25 cellular contexts compared by ENCODE assay signal in the genomic region with DNA sequence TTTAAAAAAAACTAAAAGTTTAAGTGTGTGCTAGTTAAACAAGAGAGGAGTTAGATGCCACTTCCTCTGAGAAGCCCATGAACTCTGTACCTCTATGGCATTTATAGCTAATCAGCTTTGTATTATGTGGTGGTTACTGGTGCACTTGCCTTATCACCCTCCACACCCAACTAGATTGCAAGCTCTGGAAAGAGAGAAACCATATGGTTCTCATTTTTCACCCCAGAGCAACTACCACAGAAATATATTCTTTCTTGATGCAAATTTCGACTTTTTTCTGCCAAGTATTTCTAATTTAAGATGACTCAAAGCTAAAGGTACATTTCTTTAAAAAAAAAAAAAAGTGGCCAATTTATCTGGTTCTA. TPM values are rescaled to one million over a fixed set of nuclear protein-coding genes. Genes with fewer than 3 reads are reported as not detected.
DNase-seq lines count a peak whose midpoint lies in the region; ATAC-seq and TF ChIP-seq lines count a peak whose summit lies in the region.
"Had no signal": no experiment of that assay in that cellular context is flagged by ENCODE, and none has a peak within 500 bp of the region (broad histone marks: within the 10 kb centered on the region; RNA-seq: fewer than 3 reads in every experiment).

No MANE protein-coding gene starts in this region.

- peaks cover 5% of the 10 kb centered on the region for H3K9me3 Mint-ChIP-seq in activated CD4-positive, alpha-beta memory T cell treated with anti-CD3 and anti-CD28 coated beads, Interleukin-2, amount 10 ng/mL, durations not matched to agents 7 days and 5 days
- H3K9me3 Mint-ChIP-seq: natural killer cell treated with Interleukin-12 subunit alpha and Interleukin-12 subunit beta and Interleukin-15 and Interleukin-18, amount 100 ng/mL, for 72 hours had no signal

- H3K36me3 Mint-ChIP-seq in activated CD4-positive, alpha-beta memory T cell treated with anti-CD3 and anti-CD28 coated beads, Interleukin-2, amount 10 ng/mL, durations not matched to agents 7 days and 5 days (ENCODE audit: low read depth) = peaks cover 3% of the 10 kb centered on the region
- H3K36me3 Mint-ChIP-seq: natural killer cell treated with Interleukin-12 subunit alpha and Interleukin-12 subunit beta and Interleukin-15 and Interleukin-18, amount 100 ng/mL, for 72 hours had no signal

- in situ Hi-C loops in astrocyte of the cerebellum (cut with HindIII; ENCODE audit: low sequenced_read_pairs) = no loop called here

- no peaks in the 10 kb centered on the region for H3K27me3 Mint-ChIP-seq in activated CD4-positive, alpha-beta memory T cell treated with anti-CD3 and anti-CD28 coated beads, Interleukin-2, amount 10 ng/mL, durations not matched to agents 7 days and 5 days

- TF ChIP-seq CTCF in astrocyte of the cerebellum (IDR thresholded peaks at IDR 0.05; ENCODE audit: low read depth, low read length, missing control alignments) (no peak), foreskin fibroblast (IDR thresholded peaks at IDR 0.05; ENCODE audit: low read depth, low read length) (no peak), stomach (IDR thresholded peaks at IDR 0.05) (no peak)

- H3K4me3 ChIP-seq in astrocyte of the cerebellum (ENCODE audit: low read depth, low read length) = no peak overlapping the region
- H3K4me3 ChIP-seq in foreskin fibroblast (ENCODE audit: low read depth in 1 of 2, low read length in 2 of 2) = no peak overlapping the region
- no peak overlapping the region for H3K4me3 ChIP-seq in stomach
- H3K4me3 ChIP-seq: breast epithelium, smooth muscle cell, tibial nerve had no signal

- H3K27ac Mint-ChIP-seq in activated CD4-positive, alpha-beta memory T cell treated with anti-CD3 and anti-CD28 coated beads, Interleukin-2, amount 10 ng/mL, durations not matched to agents 7 days and 5 days = no peak overlapping the region
- H3K27ac Mint-ChIP-seq: activated naive CD4-positive, alpha-beta T cell treated with anti-CD3 and anti-CD28 coated beads for 36 hours; natural killer cell treated with Interleukin-12 subunit alpha and Interleukin-12 subunit beta and Interleukin-15 and Interleukin-18, amount 100 ng/mL, for 72 hours had no signal

- WGBS in stomach, 5 donors = 36 to 53% (median 45%) methylated on average over 1 of the region's 1 CpG

- H3K9me3 ChIP-seq in stomach = no peaks in the 10 kb centered on the region
- H3K9me3 ChIP-seq: BE2C, tibial nerve had no signal

- POLR2A ChIA-PET in activated CD4-positive, alpha-beta memory T cell treated with anti-CD3 and anti-CD28 coated beads, Interleukin-2, amount 10 ng/mL, durations not matched to agents 7 days and 5 days (lab: Charles Lee) = no interaction called here

- no peaks in the 10 kb centered on the region for H3K36me3 ChIP-seq in stomach
- H3K36me3 ChIP-seq: BE2C, breast epithelium, tibial nerve had no signal

- H3K4me3 Mint-ChIP-seq in activated CD4-positive, alpha-beta memory T cell treated with anti-CD3 and anti-CD28 coated beads, Interleukin-2, amount 10 ng/mL, durations not matched to agents 7 days and 5 days = no peak overlapping the region
- H3K4me3 Mint-ChIP-seq: activated naive CD4-positive, alpha-beta T cell treated with anti-CD3 and anti-CD28 coated beads for 36 hours; natural killer cell treated with Interleukin-12 subunit alpha and Interleukin-12 subunit beta and Interleukin-15 and Interleukin-18, amount 100 ng/mL, for 72 hours had no signal

- TF ChIP-seq EP300 in stomach (IDR thresholded peaks at IDR 0.05) = no peak

- intact Hi-C loops in stomach (cut with DNase I; ENCODE audit: low total_unique reads) = no loop called here

- H3K4me1 ChIP-seq in stomach = peaks cover 0 to 18% (median 5%) of the 10 kb centered on the region in 4 donors
- H3K4me1 ChIP-seq: BE2C, breast epithelium, tibial nerve had no signal

- CTCF ChIA-PET in activated CD4-positive, alpha-beta memory T cell treated with anti-CD3 and anti-CD28 coated beads, Interleukin-2, amount 10 ng/mL, durations not matched to agents 7 days and 5 days (lab: Charles Lee) = no interaction called here

- H3K27ac ChIP-seq in stomach = peak overlapping the region in 4 of 5 donors; percentile 1 to 63 (median 61)
- H3K27ac ChIP-seq: breast epithelium, tibial nerve had no signal

- no peak for TF ChIP-seq POLR2A in stomach (IDR thresholded peaks at IDR 0.05)

- no peak for ATAC-seq in GM21825 (IDR thresholded peaks at IDR 0.05; ENCODE audit: unreplicated experiment)
- ATAC-seq: natural killer cell treated with Interleukin-12 subunit alpha and Interleukin-12 subunit beta and Interleukin-15 and Interleukin-18, amount 100 ng/mL, for 72 hours; PC-3 had no signal

- no peaks in the 10 kb centered on the region for H3K27me3 ChIP-seq in stomach
- H3K27me3 ChIP-seq: BE2C, breast epithelium, tibial nerve had no signal

- no peaks in the 10 kb centered on the region for H3K4me1 Mint-ChIP-seq in activated CD4-positive, alpha-beta memory T cell treated with anti-CD3 and anti-CD28 coated beads, Interleukin-2, amount 10 ng/mL, durations not matched to agents 7 days and 5 days

- DNase-seq in OCI-M1 (lab: John Stamatoyannopoulos, UW) (peak; percentile 40), astrocyte of the cerebellum (ENCODE audit: low read depth) (peak; percentile 53), foreskin fibroblast (peak; percentile 21 to 70), stomach (no peak), NCI-H2227 (lab: John Stamatoyannopoulos, UW; ENCODE audit: unreplicated experiment) (no peak)
- no peak for DNase-seq in activated CD4-positive, alpha-beta memory T cell treated with anti-CD3 and anti-CD28 coated beads, Interleukin-2, amount 10 ng/mL, durations not matched to agents 7 days and 5 days
- DNase-seq: ACHN; activated CD4-positive, CD25-positive, alpha-beta regulatory T cell; activated naive CD4-positive, alpha-beta T cell treated with anti-CD3 and anti-CD28 coated beads for 36 hours; BE2C; islet precursor cell; midbrain; NCI-H1417 treated with DMSO at 0.1 percent for 48 hours; NCI-H2081 treated with DMSO at 0.1 percent for 48 hours; NCI-H446; PC-3; Right ventricle myocardium superior; stimulated activated CD4-positive, alpha-beta T cell treated with anti-CD3 and anti-CD28 coated beads, Interleukin-2, amount 100 ng/mL, for 24 hours; SW 1271; T-helper 9 cell had no signal

RNA-seq across cellular contexts. Expression of a gene that starts 24.2 kb away (rescaled TPM):
- total RNA-seq in stomach = 1,000 to 10,000 TPM in 1 of 5 donors, 100 to 1,000 TPM in 1, 10 to 100 TPM in 2, 1 to 10 TPM in 1; 4.7 to 1,062 (median 44.6) TPM
- 1 to 10 TPM; 2.5 to 3.7 (median 3.5) TPM for polyA plus RNA-seq in stomach
- total RNA-seq in activated CD4-positive, alpha-beta memory T cell treated with anti-CD3 and anti-CD28 coated beads, Interleukin-2, amount 10 ng/mL, durations not matched to agents 7 days and 5 days = 1 to 10 TPM in 1 of 2 experiments, under 1 TPM in 1; 0.98 to 1.3 TPM

Comparison
In these comparisons a context has a peak if more than half of its experiments do, and no peak if none do; other contexts are left out.
1. DNase-seq: peak in OCI-M1 (single experiment), astrocyte of the cerebellum (single experiment) and foreskin fibroblast (2 of 2); none in stomach (single experiment), activated CD4-positive, alpha-beta memory T cell treated with anti-CD3 and anti-CD28 coated beads, Interleukin-2, amount 10 ng/mL, durations not matched to agents 7 days and 5 days (single experiment) and NCI-H2227 (single experiment).